20 cellular contexts compared by ENCODE assay signal in genomic region chr5:72458407-72458806, GRCh38. TPM values are rescaled to one million over a fixed set of nuclear protein-coding genes. Genes with fewer than 3 reads are reported as not detected.
"Had no signal": no experiment of that assay in that cellular context is flagged by ENCODE, and none has a peak within 500 bp of the region (broad histone marks: within the 10 kb centered on the region; RNA-seq: fewer than 3 reads in every experiment).

No MANE protein-coding gene starts in this region.

- H3K27ac ChIP-seq: esophagus squamous epithelium, ovary, right atrium auricular region, suprapubic skin had no signal

- DNase-seq: dermis blood vessel endothelial cell; esophagus squamous epithelium; foreskin fibroblast; hippocampal formation; mammary epithelial cell; naive thymus-derived CD8-positive, alpha-beta T cell; nucleus accumbens; ovary; sigmoid colon; stimulated activated CD4-positive, alpha-beta T cell treated with anti-CD3 and anti-CD28 coated beads, Interleukin-12 subunit alpha, Interleukin-12 subunit beta, amount 100 ng/mL, for 4 hours; stimulated activated naive CD8-positive, alpha-beta T cell treated with anti-CD3 and anti-CD28 coated beads, Interleukin-15, Interleukin-2, amounts not matched to agents 100 U/mL and 50 U/mL, for 24 hours; tibial artery; uterus had no signal

- FAIRE-seq: colon had no signal

- H3K27me3 ChIP-seq: esophagus squamous epithelium, ovary, right atrium auricular region, sigmoid colon, suprapubic skin, tibial artery, upper lobe of left lung, uterus had no signal

- H3K36me3 ChIP-seq: esophagus squamous epithelium, ovary, sigmoid colon, suprapubic skin, tibial artery, uterus had no signal

- ATAC-seq: naive thymus-derived CD8-positive, alpha-beta T cell; stimulated activated naive CD8-positive, alpha-beta T cell treated with anti-CD3 and anti-CD28 coated beads, Interleukin-15, Interleukin-2, amounts not matched to agents 100 U/mL and 50 U/mL, for 24 hours had no signal

- H3K4me3 ChIP-seq: esophagus squamous epithelium, ovary, right atrium auricular region, sigmoid colon, skin epidermis, suprapubic skin, tibial artery, upper lobe of left lung, uterus had no signal

- H3K9me3 ChIP-seq: esophagus squamous epithelium, ovary, right atrium auricular region, sigmoid colon, suprapubic skin, tibial artery, upper lobe of left lung, uterus had no signal

RNA-seq across cellular contexts. Expression of gene ZNF366, which starts 48.8 kb away (rescaled TPM):
- total RNA-seq: epithelial cell of proximal tubule; mammary epithelial cell; naive thymus-derived CD8-positive, alpha-beta T cell; neural crest cell had no signal
- polyA plus RNA-seq: mammary epithelial cell; naive thymus-derived CD8-positive, alpha-beta T cell had no signal
